15 cellular contexts compared by ENCODE assay signal in the genomic region with DNA sequence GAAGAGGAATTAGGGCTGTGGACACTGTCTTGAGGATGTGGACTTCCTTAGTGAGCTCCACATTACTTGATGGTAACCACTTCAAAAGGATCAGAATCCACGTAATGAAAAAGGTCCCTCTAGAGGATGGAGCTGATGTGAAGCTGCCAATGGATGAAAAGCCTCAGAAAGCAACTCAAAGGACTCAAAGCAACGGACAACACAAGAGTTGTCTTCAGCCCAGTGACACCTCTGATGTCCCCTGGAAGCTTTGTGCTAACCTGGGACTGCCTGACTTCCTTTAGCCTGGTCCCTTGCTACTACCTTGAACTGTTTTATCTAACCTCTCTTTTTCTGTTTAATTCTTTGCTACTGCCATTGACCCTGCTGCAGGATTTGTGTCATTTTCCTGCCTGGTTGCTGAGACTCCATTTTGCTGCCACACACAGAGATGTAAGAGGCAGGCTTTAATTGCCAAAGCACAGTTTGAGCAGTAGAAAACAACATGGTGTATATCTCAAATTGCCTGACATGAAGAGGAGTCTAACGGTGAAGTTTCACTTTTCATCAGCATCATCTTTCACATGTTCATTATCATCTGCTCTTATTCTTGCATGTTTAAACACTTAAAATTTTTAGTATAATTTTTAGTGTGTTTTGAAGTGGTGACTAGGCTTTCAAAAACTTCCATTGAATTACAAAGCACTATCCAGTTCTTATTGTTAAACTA. TPM values are rescaled to one million over a fixed set of nuclear protein-coding genes. Genes with fewer than 3 reads are reported as not detected.
DNase-seq lines count a peak whose midpoint lies in the region; ATAC-seq and TF ChIP-seq lines count a peak whose summit lies in the region.
"Had no signal": no experiment of that assay in that cellular context is flagged by ENCODE, and none has a peak within 500 bp of the region (broad histone marks: within the 10 kb centered on the region; RNA-seq: fewer than 3 reads in every experiment).

No MANE protein-coding gene starts in this region.

- H3K4me3 ChIP-seq in GM12865 (ENCODE audit: low read depth, low read length), result no peak overlapping the region
- H3K4me3 ChIP-seq in OCI-LY1 (ENCODE audit: low read depth, low read length, poor library complexity, severe bottlenecking), result no peak overlapping the region
- H3K4me3 ChIP-seq in breast epithelium, result no peak overlapping the region
- H3K4me3 ChIP-seq: PC-9, SJCRH30 had no signal

- no peaks in the 10 kb centered on the region for H3F3A ChIP-seq in OCI-LY1 (ENCODE audit: insufficient read depth, low read length)

- H3K4me2 ChIP-seq in OCI-LY1 (ENCODE audit: low read length), result no peak overlapping the region
- H3K4me2 ChIP-seq: KMS-11, PC-9 had no signal

- no peak overlapping the region for H3K9ac ChIP-seq in OCI-LY1 (ENCODE audit: low read length)
- H3K9ac ChIP-seq: KMS-11 had no signal

- 0 out of 2 replicates have a peak, but pooled peaks cover 3% of the 10 kb centered on the region for H3K9me3 ChIP-seq in OCI-LY1 (ENCODE audit: low read length)
- H3K9me3 ChIP-seq in breast epithelium, result no peaks in the 10 kb centered on the region
- H3K9me3 ChIP-seq: SJCRH30 had no signal

- H3K27me3 ChIP-seq in OCI-LY1 (ENCODE audit: insufficient read depth, low read length) (no peaks in the 10 kb centered on the region), breast epithelium (no peaks in the 10 kb centered on the region)
- H3K27me3 ChIP-seq: SJCRH30 had no signal

- TF ChIP-seq CTCF in GM12865 (IDR thresholded peaks at IDR 0.05; ENCODE audit: insufficient read depth, low read depth, low read length, missing control alignments), result no peak
- peak; percentile 5; the same call in 1 of the 2 replicates for TF ChIP-seq CTCF in OCI-LY1 (IDR thresholded peaks at IDR 0.05; ENCODE audit: low read length)
- no peak for TF ChIP-seq CTCF in breast epithelium (IDR thresholded peaks at IDR 0.05)

- H3K79me2 ChIP-seq in OCI-LY1 (ENCODE audit: insufficient read depth, low read length), result no peaks in the 10 kb centered on the region

- peaks cover 15% of the 10 kb centered on the region; the same call in 1 of the 2 replicates for H3K36me3 ChIP-seq in OCI-LY1 (ENCODE audit: insufficient read depth, low read length)
- no peaks in the 10 kb centered on the region for H3K36me3 ChIP-seq in breast epithelium

- DNase-seq in GM12865 (ENCODE audit: low read depth), result peak; percentile 21
- no peak for DNase-seq in cortex of kidney (lab: John Stamatoyannopoulos, UW)
- DNase-seq in breast epithelium (ENCODE audit: low spot score in 2 of 2), result no peak
- DNase-seq: C1 segment of cervical spinal cord, GDM1, NCI-H1092 treated with DMSO at 0.1 percent for 48 hours, NCI-H526 treated with DMSO at 0.1 percent for 48 hours, PC-9, SJCRH30 had no signal

- H2AFZ ChIP-seq in OCI-LY1 (ENCODE audit: low read length), result no peak overlapping the region
- H2AFZ ChIP-seq: PC-9 had no signal

- no peaks in the 10 kb centered on the region for H4K20me1 ChIP-seq in OCI-LY1 (ENCODE audit: insufficient read depth, low read length)

- H3K4me1 ChIP-seq in OCI-LY1 (ENCODE audit: insufficient read depth, low read length, severe bottlenecking) (no peaks in the 10 kb centered on the region), breast epithelium (no peaks in the 10 kb centered on the region)

- ATAC-seq in GM18867 (IDR thresholded peaks at IDR 0.05; ENCODE audit: unreplicated experiment) (peak; percentile 51), HG02870 (IDR thresholded peaks at IDR 0.05; ENCODE audit: unreplicated experiment) (peak; percentile 77), SK-N-SH treated with all-trans-retinoic acid at 6 μM for 48 hours (no peak), HG02759 (IDR thresholded peaks at IDR 0.05; ENCODE audit: unreplicated experiment) (no peak)

- H3K27ac ChIP-seq in OCI-LY1 (ENCODE audit: low read depth, low read length, poor library complexity, severe bottlenecking), result no peak overlapping the region
- no peak overlapping the region for H3K27ac ChIP-seq in breast epithelium
- H3K27ac ChIP-seq: KMS-11, PC-9, SJCRH30 had no signal

- TF ChIP-seq POLR2A in breast epithelium (IDR thresholded peaks at IDR 0.05), result no peak

- intact Hi-C loops in breast epithelium (cut with DNase I; ENCODE audit: low total_unique reads), result no loop called here

- H3K9me2 ChIP-seq in OCI-LY1 (ENCODE audit: low read depth, low read length), result no peaks in the 10 kb centered on the region

TF ChIP-seq in SK-N-SH treated with all-trans-retinoic acid at 6 μM for 48 hours, 23 proteins besides CTCF, POLR2A, EP300 and RAD21:
- TF ChIP-seq GLIS3 (CRISPR knock-in tag; IDR thresholded peaks at IDR 0.05), result no peak
- TF ChIP-seq ZNF8 (CRISPR knock-in tag; IDR thresholded peaks at IDR 0.05), result no peak
- TF ChIP-seq TOX (CRISPR knock-in tag; IDR thresholded peaks at IDR 0.05; ENCODE audit: borderline replicate concordance), result no peak
- TF ChIP-seq ZNF70 (CRISPR knock-in tag; IDR thresholded peaks at IDR 0.05), result no peak
- no peak for TF ChIP-seq CSDC2 (CRISPR knock-in tag; IDR thresholded peaks at IDR 0.05)
- TF ChIP-seq, protein P1, sequence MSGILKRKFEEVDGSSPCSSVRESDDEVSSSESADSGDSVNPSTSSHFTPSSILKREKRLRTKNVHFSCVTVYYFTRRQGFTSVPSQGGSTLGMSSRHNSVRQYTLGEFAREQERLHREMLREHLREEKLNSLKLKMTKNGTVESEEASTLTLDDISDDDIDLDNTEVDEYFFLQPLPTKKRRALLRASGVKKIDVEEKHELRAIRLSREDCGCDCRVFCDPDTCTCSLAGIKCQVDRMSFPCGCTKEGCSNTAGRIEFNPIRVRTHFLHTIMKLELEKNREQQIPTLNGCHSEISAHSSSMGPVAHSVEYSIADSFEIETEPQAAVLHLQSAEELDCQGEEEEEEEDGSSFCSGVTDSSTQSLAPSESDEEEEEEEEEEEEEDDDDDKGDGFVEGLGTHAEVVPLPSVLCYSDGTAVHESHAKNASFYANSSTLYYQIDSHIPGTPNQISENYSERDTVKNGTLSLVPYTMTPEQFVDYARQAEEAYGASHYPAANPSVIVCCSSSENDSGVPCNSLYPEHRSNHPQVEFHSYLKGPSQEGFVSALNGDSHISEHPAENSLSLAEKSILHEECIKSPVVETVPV (CRISPR knock-in tag; IDR thresholded peaks at IDR 0.05), result no peak
- TF ChIP-seq OSR1 (CRISPR knock-in tag; IDR thresholded peaks at IDR 0.05), result no peak
- TF ChIP-seq ZC3H10 (CRISPR knock-in tag; IDR thresholded peaks at IDR 0.05), result no peak
- no peak for TF ChIP-seq ESRRG (CRISPR knock-in tag; IDR thresholded peaks at IDR 0.05)
- TF ChIP-seq, protein P2, sequence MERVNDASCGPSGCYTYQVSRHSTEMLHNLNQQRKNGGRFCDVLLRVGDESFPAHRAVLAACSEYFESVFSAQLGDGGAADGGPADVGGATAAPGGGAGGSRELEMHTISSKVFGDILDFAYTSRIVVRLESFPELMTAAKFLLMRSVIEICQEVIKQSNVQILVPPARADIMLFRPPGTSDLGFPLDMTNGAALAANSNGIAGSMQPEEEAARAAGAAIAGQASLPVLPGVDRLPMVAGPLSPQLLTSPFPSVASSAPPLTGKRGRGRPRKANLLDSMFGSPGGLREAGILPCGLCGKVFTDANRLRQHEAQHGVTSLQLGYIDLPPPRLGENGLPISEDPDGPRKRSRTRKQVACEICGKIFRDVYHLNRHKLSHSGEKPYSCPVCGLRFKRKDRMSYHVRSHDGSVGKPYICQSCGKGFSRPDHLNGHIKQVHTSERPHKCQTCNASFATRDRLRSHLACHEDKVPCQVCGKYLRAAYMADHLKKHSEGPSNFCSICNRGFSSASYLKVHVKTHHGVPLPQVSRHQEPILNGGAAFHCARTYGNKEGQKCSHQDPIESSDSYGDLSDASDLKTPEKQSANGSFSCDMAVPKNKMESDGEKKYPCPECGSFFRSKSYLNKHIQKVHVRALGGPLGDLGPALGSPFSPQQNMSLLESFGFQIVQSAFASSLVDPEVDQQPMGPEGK (CRISPR knock-in tag; IDR thresholded peaks at IDR 0.05; ENCODE audit: borderline replicate concordance), result no peak
- no peak for TF ChIP-seq ZFP3 (CRISPR knock-in tag; IDR thresholded peaks at IDR 0.05)
- no peak for TF ChIP-seq ISL1 (CRISPR knock-in tag; IDR thresholded peaks at IDR 0.05)
- TF ChIP-seq ZFP30 (CRISPR knock-in tag; IDR thresholded peaks at IDR 0.05), result no peak
- TF ChIP-seq, protein P3, sequence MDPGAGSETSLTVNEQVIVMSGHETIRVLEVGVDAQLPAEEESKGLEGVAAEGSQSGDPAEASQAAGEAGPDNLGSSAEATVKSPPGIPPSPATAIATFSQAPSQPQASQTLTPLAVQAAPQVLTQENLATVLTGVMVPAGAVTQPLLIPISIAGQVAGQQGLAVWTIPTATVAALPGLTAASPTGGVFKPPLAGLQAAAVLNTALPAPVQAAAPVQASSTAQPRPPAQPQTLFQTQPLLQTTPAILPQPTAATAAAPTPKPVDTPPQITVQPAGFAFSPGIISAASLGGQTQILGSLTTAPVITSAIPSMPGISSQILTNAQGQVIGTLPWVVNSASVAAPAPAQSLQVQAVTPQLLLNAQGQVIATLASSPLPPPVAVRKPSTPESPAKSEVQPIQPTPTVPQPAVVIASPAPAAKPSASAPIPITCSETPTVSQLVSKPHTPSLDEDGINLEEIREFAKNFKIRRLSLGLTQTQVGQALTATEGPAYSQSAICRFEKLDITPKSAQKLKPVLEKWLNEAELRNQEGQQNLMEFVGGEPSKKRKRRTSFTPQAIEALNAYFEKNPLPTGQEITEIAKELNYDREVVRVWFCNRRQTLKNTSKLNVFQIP (CRISPR knock-in tag; IDR thresholded peaks at IDR 0.05; ENCODE audit: borderline replicate concordance, low read depth), result no peak
- TF ChIP-seq RARB (CRISPR knock-in tag; IDR thresholded peaks at IDR 0.05), result no peak
- no peak for TF ChIP-seq BACH2 (CRISPR knock-in tag; IDR thresholded peaks at IDR 0.05; ENCODE audit: borderline replicate concordance)
- no peak for TF ChIP-seq PPARA (CRISPR knock-in tag; IDR thresholded peaks at IDR 0.05; ENCODE audit: borderline replicate concordance)
- no peak for TF ChIP-seq ZNF565 (CRISPR knock-in tag; conservative IDR thresholded peaks at IDR 0.05; ENCODE audit: low read depth)
- no peak for TF ChIP-seq ARNTL (CRISPR knock-in tag; IDR thresholded peaks at IDR 0.05; ENCODE audit: borderline replicate concordance, low read depth)

RNA-seq across cellular contexts. Expression of a gene that starts 11.1 kb away (rescaled TPM):
- total RNA-seq in breast epithelium, result 100 to 1,000 TPM in 1 of 3 donors, 10 to 100 TPM in 2; 90.7 to 107 (median 92.2) TPM

Comparison
In these comparisons a context has a peak if more than half of its experiments do, and no peak if none do; other contexts are left out.
1. ATAC-seq: peak in GM18867 (single experiment) and HG02870 (single experiment); none in SK-N-SH treated with all-trans-retinoic acid at 6 μM for 48 hours (single experiment) and HG02759 (single experiment).